ENCODE assay signal across 11 cellular contexts in the genomic region with DNA sequence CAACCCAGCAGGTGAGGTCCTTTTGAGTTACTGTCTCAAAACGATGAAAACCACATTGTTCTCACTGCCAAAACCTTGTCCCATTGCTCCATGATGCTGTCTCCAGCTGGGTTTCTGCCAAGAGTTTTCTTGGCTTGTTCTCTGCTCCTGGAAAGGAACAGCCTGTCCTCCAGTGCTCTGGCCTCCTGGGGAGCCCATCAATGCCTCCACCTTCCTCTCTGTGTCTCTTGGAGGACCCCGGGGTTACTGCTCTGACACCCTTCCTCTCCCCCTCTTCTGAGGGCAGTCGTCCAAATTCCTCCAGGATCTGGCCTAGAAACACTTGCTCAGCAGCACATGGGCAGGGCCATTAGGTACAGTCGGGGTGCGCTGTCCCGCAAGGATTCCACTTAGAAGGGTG.
DNase-seq lines count a peak whose midpoint lies in the region; ATAC-seq, FAIRE-seq and TF ChIP-seq lines count a peak whose summit lies in the region.
"Had no signal": no experiment of that assay in that cellular context is flagged by ENCODE, and none has a peak within 500 bp of the region (broad histone marks: within the 10 kb centered on the region; RNA-seq: fewer than 3 reads in every experiment).

No MANE protein-coding gene starts in this region.

- no peaks in the 10 kb centered on the region for H3K36me3 ChIP-seq in gastroesophageal sphincter
- no peaks in the 10 kb centered on the region for H3K36me3 ChIP-seq in neural progenitor cell

- peaks cover 30% of the 10 kb centered on the region for H3K27me3 Mint-ChIP-seq in activated naive CD8-positive, alpha-beta T cell treated with anti-CD3 and anti-CD28 coated beads, Interleukin-2, amount 10 ng/mL, durations not matched to agents 7 days and 5 days
- H3K27me3 Mint-ChIP-seq in activated naive CD8-positive, alpha-beta T cell treated with anti-CD3 and anti-CD28 coated beads, Interleukin-2, amount 50 U/mL, for 24 hours, result peaks cover 5% of the 10 kb centered on the region
- H3K27me3 Mint-ChIP-seq in neural crest cell (ENCODE audit: low read depth) (no peaks in the 10 kb centered on the region), neural progenitor cell (ENCODE audit: insufficient read depth, low read depth) (peaks cover 3% of the 10 kb centered on the region)

- no peak for ATAC-seq in activated naive CD8-positive, alpha-beta T cell treated with anti-CD3 and anti-CD28 coated beads, Interleukin-2, amount 10 ng/mL, durations not matched to agents 7 days and 5 days (ENCODE audit: low read depth)
- ATAC-seq in activated naive CD8-positive, alpha-beta T cell treated with anti-CD3 and anti-CD28 coated beads, Interleukin-2, amount 50 U/mL, for 24 hours, result no peak
- ATAC-seq in gastroesophageal sphincter (peak; percentile 88), esophagus mucosa (no peak)

- no peaks in the 10 kb centered on the region for H4K20me1 ChIP-seq in neural progenitor cell (ENCODE audit: low read depth)

- H3K4me3 ChIP-seq in gastroesophageal sphincter (no peak overlapping the region), neural progenitor cell (no peak overlapping the region)

- H3K4me3 Mint-ChIP-seq in activated naive CD8-positive, alpha-beta T cell treated with anti-CD3 and anti-CD28 coated beads, Interleukin-2, amount 10 ng/mL, durations not matched to agents 7 days and 5 days, result peak overlapping the region; percentile 50
- H3K4me3 Mint-ChIP-seq in activated naive CD8-positive, alpha-beta T cell treated with anti-CD3 and anti-CD28 coated beads, Interleukin-2, amount 50 U/mL, for 24 hours, result no peak overlapping the region
- H3K4me3 Mint-ChIP-seq in neural crest cell (peak overlapping the region; percentile 45), neural progenitor cell (no peak overlapping the region)
- H3K4me3 Mint-ChIP-seq: activated B cell treated with CpG ODN at 0.5 μM for 24 hours had no signal

- no peak for TF ChIP-seq CTCF in gastroesophageal sphincter (IDR thresholded peaks at IDR 0.05)
- TF ChIP-seq CTCF in neural crest cell (conservative IDR thresholded peaks at IDR 0.05), result no peak
- TF ChIP-seq CTCF in neural progenitor cell (IDR thresholded peaks at IDR 0.05), result no peak

- H3K4me1 Mint-ChIP-seq in activated naive CD8-positive, alpha-beta T cell treated with anti-CD3 and anti-CD28 coated beads, Interleukin-2, amount 10 ng/mL, durations not matched to agents 7 days and 5 days, result peaks cover 18% of the 10 kb centered on the region
- H3K4me1 Mint-ChIP-seq in activated naive CD8-positive, alpha-beta T cell treated with anti-CD3 and anti-CD28 coated beads, Interleukin-2, amount 50 U/mL, for 24 hours, result peaks cover 10% of the 10 kb centered on the region
- peaks cover 19% of the 10 kb centered on the region for H3K4me1 Mint-ChIP-seq in neural crest cell
- H3K4me1 Mint-ChIP-seq in neural progenitor cell, result peaks cover 21% of the 10 kb centered on the region
- H3K4me1 Mint-ChIP-seq: activated B cell treated with CpG ODN at 0.5 μM for 24 hours had no signal

- H3K79me2 ChIP-seq in neural progenitor cell (ENCODE audit: low read depth), result no peaks in the 10 kb centered on the region

- peaks cover 0 to 36% (median 8%) of the 10 kb centered on the region in 3 donors for H3K4me1 ChIP-seq in gastroesophageal sphincter
- H3K4me1 ChIP-seq in neural progenitor cell, result peaks cover 17% of the 10 kb centered on the region

- FAIRE-seq in urothelium cell line (lab: Jason Lieb, UNC), result no peak

- no peaks in the 10 kb centered on the region for H3F3A ChIP-seq in neural progenitor cell (ENCODE audit: low read depth)

- POLR2A ChIA-PET in activated naive CD8-positive, alpha-beta T cell treated with anti-CD3 and anti-CD28 coated beads, Interleukin-2, amount 10 ng/mL, durations not matched to agents 7 days and 5 days (lab: Charles Lee), result interaction anchor here (0.7 kb wide), 1 partner anchor 79 kb away, joined by 4 read pairs; no protein-coding TSS in a partner anchor

- H3K9me3 Mint-ChIP-seq in activated naive CD8-positive, alpha-beta T cell treated with anti-CD3 and anti-CD28 coated beads, Interleukin-2, amount 10 ng/mL, durations not matched to agents 7 days and 5 days, result peaks cover 4% of the 10 kb centered on the region
- no peaks in the 10 kb centered on the region for H3K9me3 Mint-ChIP-seq in activated naive CD8-positive, alpha-beta T cell treated with anti-CD3 and anti-CD28 coated beads, Interleukin-2, amount 50 U/mL, for 24 hours
- H3K9me3 Mint-ChIP-seq in neural crest cell, result peaks cover 10% of the 10 kb centered on the region
- H3K9me3 Mint-ChIP-seq in neural progenitor cell, result peaks cover 27% of the 10 kb centered on the region

- 27% methylated on average over 5 of the region's 6 CpGs; no CpG with 5 or more reads in 1 of the 2 donors for WGBS in gastroesophageal sphincter (ENCODE audit: low coverage in 1 of 2), 2 donors

- H3K27ac ChIP-seq in gastroesophageal sphincter (peak overlapping the region in 2 of 4 donors; percentile 51 to 60), neural progenitor cell (no peak overlapping the region)

- H3K27me3 ChIP-seq in gastroesophageal sphincter (no peaks in the 10 kb centered on the region), neural progenitor cell (no peaks in the 10 kb centered on the region)

- H3K9me3 ChIP-seq in gastroesophageal sphincter (peaks cover 0 to 7% (median 0%) of the 10 kb centered on the region in 3 donors), neural progenitor cell (ENCODE audit: low read depth) (no peaks in the 10 kb centered on the region)

- DNase-seq in activated naive CD8-positive, alpha-beta T cell treated with anti-CD3 and anti-CD28 coated beads, Interleukin-2, amount 10 ng/mL, durations not matched to agents 7 days and 5 days, result no peak
- no peak for DNase-seq in activated naive CD8-positive, alpha-beta T cell treated with anti-CD3 and anti-CD28 coated beads, Interleukin-2, amount 50 U/mL, for 24 hours
- DNase-seq in neural crest cell (ENCODE audit: low read depth, low spot score) (no peak), urothelium cell line (ENCODE audit: low spot score) (peak; percentile 60), neural progenitor cell (ENCODE audit: low spot score) (no peak), D341Med (ENCODE audit: low spot score) (no peak)
- DNase-seq: activated B cell treated with CpG ODN at 0.5 μM for 24 hours; effector CD8-positive, alpha-beta T cell; stimulated activated naive CD4-positive, alpha-beta T cell had no signal

- H3K9ac ChIP-seq in neural progenitor cell, result no peak overlapping the region

- no peak overlapping the region for H2AFZ ChIP-seq in neural progenitor cell (replicated peaks)

- H3K27ac Mint-ChIP-seq in activated naive CD8-positive, alpha-beta T cell treated with anti-CD3 and anti-CD28 coated beads, Interleukin-2, amount 10 ng/mL, durations not matched to agents 7 days and 5 days, result no peak overlapping the region
- no peak overlapping the region for H3K27ac Mint-ChIP-seq in activated naive CD8-positive, alpha-beta T cell treated with anti-CD3 and anti-CD28 coated beads, Interleukin-2, amount 50 U/mL, for 24 hours
- H3K27ac Mint-ChIP-seq in neural crest cell (ENCODE audit: unreplicated experiment), result peak overlapping the region; percentile 39
- no peak overlapping the region for H3K27ac Mint-ChIP-seq in neural progenitor cell
- H3K27ac Mint-ChIP-seq: activated B cell treated with CpG ODN at 0.5 μM for 24 hours had no signal

- H3K4me2 ChIP-seq in neural progenitor cell, result no peak overlapping the region

- TF ChIP-seq EP300 in gastroesophageal sphincter (IDR thresholded peaks at IDR 0.05), result no peak

- no peak for TF ChIP-seq POLR2A in gastroesophageal sphincter (IDR thresholded peaks at IDR 0.05)

- H3K36me3 Mint-ChIP-seq in activated naive CD8-positive, alpha-beta T cell treated with anti-CD3 and anti-CD28 coated beads, Interleukin-2, amount 10 ng/mL, durations not matched to agents 7 days and 5 days, result peaks cover 1% of the 10 kb centered on the region
- no peaks in the 10 kb centered on the region for H3K36me3 Mint-ChIP-seq in activated naive CD8-positive, alpha-beta T cell treated with anti-CD3 and anti-CD28 coated beads, Interleukin-2, amount 50 U/mL, for 24 hours (ENCODE audit: low read depth)
- H3K36me3 Mint-ChIP-seq in neural crest cell (ENCODE audit: low read depth) (peaks cover 6% of the 10 kb centered on the region), neural progenitor cell (peaks cover 9% of the 10 kb centered on the region)

Comparison
In these comparisons a context has a peak if more than half of its experiments do, and no peak if none do; other contexts are left out.
1. H3K4me3 Mint-ChIP-seq: peak in activated naive CD8-positive, alpha-beta T cell treated with anti-CD3 and anti-CD28 coated beads, Interleukin-2, amount 10 ng/mL, durations not matched to agents 7 days and 5 days (single experiment) and neural crest cell (single experiment); none in activated naive CD8-positive, alpha-beta T cell treated with anti-CD3 and anti-CD28 coated beads, Interleukin-2, amount 50 U/mL, for 24 hours (single experiment) and neural progenitor cell (single experiment).